9 cellular contexts compared by ENCODE assay signal in genomic region chr10:70479161-70479531, GRCh38. TPM values are rescaled to one million over a fixed set of nuclear protein-coding genes. Genes with fewer than 3 reads are reported as not detected.
DNase-seq lines count a peak whose midpoint lies in the region; ATAC-seq, FAIRE-seq and TF ChIP-seq lines count a peak whose summit lies in the region.
"Had no signal": no experiment of that assay in that cellular context is flagged by ENCODE, and none has a peak within 500 bp of the region (broad histone marks: within the 10 kb centered on the region; RNA-seq: fewer than 3 reads in every experiment).

No MANE protein-coding gene starts in this region.

- H3K36me3 ChIP-seq in iPS-15b (ENCODE audit: control insufficient read depth, insufficient read depth, low read length): peaks cover 3% of the 10 kb centered on the region
- no peaks in the 10 kb centered on the region for H3K36me3 ChIP-seq in small intestine (ENCODE audit: control insufficient read depth in 2 of 2, insufficient read depth in 2 of 2, low read length in 2 of 2)
- H3K36me3 ChIP-seq: SJSA1 had no signal

- H3K4me3 ChIP-seq in iPS-15b (ENCODE audit: low read depth, low read length): peak overlapping the region; percentile 82
- H3K4me3 ChIP-seq in small intestine (ENCODE audit: low read depth in 1 of 2, low read length in 2 of 2): peak overlapping the region; percentile 25 to 46

- no peak overlapping the region for H3K23ac ChIP-seq in H9 (ENCODE audit: insufficient read length, low read depth, low read length)

- peak; percentile 52; the same call in 2 of the 3 replicates for TF ChIP-seq CTCF in H9 (conservative IDR thresholded peaks at IDR 0.05)

- H3K27ac Mint-ChIP-seq in H9 (no peak overlapping the region), T-cell (no peak overlapping the region)

- H3K27me3 ChIP-seq in H9 (ENCODE audit: insufficient read depth, low read length) (no peaks in the 10 kb centered on the region), iPS-15b (ENCODE audit: control insufficient read depth, insufficient read depth, low read length) (no peaks in the 10 kb centered on the region), small intestine (ENCODE audit: control insufficient read depth in 2 of 2, insufficient read depth in 2 of 2, low read length in 2 of 2) (peaks cover 0 to 6% of the 10 kb centered on the region in 2 donors)

- H2BK20ac ChIP-seq in H9 (ENCODE audit: low read depth, low read length, poor library complexity, severe bottlenecking): no peak overlapping the region

- CTCF ChIA-PET in T-cell (lab: Charles Lee): no interaction called here

- H3K4me1 ChIP-seq in H9 (ENCODE audit: insufficient read depth, low read length) (peaks cover 12% of the 10 kb centered on the region), iPS-15b (ENCODE audit: control insufficient read depth, insufficient read depth, low read length) (peaks cover 6% of the 10 kb centered on the region), small intestine (ENCODE audit: control insufficient read depth in 2 of 2, insufficient read depth in 1 of 2, low read depth in 1 of 2, low read length in 1 of 2) (no peaks in the 10 kb centered on the region)

- H4K20me1 ChIP-seq in H9 (ENCODE audit: control insufficient read depth, insufficient read depth, insufficient read length): no peaks in the 10 kb centered on the region

- H3K79me2 ChIP-seq in H9 (ENCODE audit: insufficient read depth, low read length): peaks cover 2% of the 10 kb centered on the region; the same call in 1 of the 2 replicates

- H3K14ac ChIP-seq in H9 (ENCODE audit: insufficient read depth, low read length): no peak overlapping the region

- H2AK5ac ChIP-seq in H9 (ENCODE audit: insufficient read length, low read length): no peak overlapping the region

- H3K9me3 Mint-ChIP-seq in H9: no peaks in the 10 kb centered on the region
- H3K9me3 Mint-ChIP-seq in T-cell: no peaks in the 10 kb centered on the region

- no peak overlapping the region for H4K91ac ChIP-seq in H9 (ENCODE audit: insufficient read length, low read depth, low read length)

- no peak overlapping the region for H3K27ac ChIP-seq in H9 (ENCODE audit: insufficient read length, low read depth, low read length)
- H3K27ac ChIP-seq in small intestine (ENCODE audit: low read depth in 1 of 2, low read length in 1 of 2): peak overlapping the region; percentile 5 to 23
- H3K27ac ChIP-seq: SJSA1 had no signal

- TF ChIP-seq POLR2A in GM12891 (IDR thresholded peaks at IDR 0.05; ENCODE audit: low read depth, low read length): no peak

- H3K27me3 Mint-ChIP-seq in H9 (ENCODE audit: low read depth) (peaks cover 3% of the 10 kb centered on the region), T-cell (peaks cover 0 to 3% of the 10 kb centered on the region in 2 donors)

- H2BK12ac ChIP-seq in H9 (ENCODE audit: insufficient read length, low read depth, low read length): no peak overlapping the region

- no peak overlapping the region for H3T11ph ChIP-seq in H9 (ENCODE audit: low read length)

- H3K9me3 ChIP-seq in H9 (ENCODE audit: control insufficient read depth, low read depth, low read length) (no peaks in the 10 kb centered on the region), iPS-15b (ENCODE audit: control insufficient read depth, insufficient read depth, low read length) (no peaks in the 10 kb centered on the region), small intestine (ENCODE audit: control insufficient read depth, low read depth) (no peaks in the 10 kb centered on the region)
- H3K9me3 ChIP-seq: SJSA1 had no signal

- H3K23me2 ChIP-seq in H9 (ENCODE audit: insufficient read length, low read depth, low read length, poor library complexity, severe bottlenecking): peaks cover 14% of the 10 kb centered on the region

- no peak overlapping the region for H2BK5ac ChIP-seq in H9 (ENCODE audit: insufficient read length, low read length)

- H2BK120ac ChIP-seq in H9 (ENCODE audit: low read depth, low read length, poor library complexity, severe bottlenecking): no peak overlapping the region

- peak overlapping the region; percentile 61 for H3K4me2 ChIP-seq in H9 (ENCODE audit: insufficient read depth, insufficient read length, low read length)

- DNase-seq in H9 (no peak), T-cell (no peak), small intestine (no peak), GM12891 (ENCODE audit: insufficient read length, low spot score) (no peak), GM19239 (ENCODE audit: insufficient read length, low spot score) (no peak)
- no peak for DNase-seq in activated CD8-positive, alpha-beta memory T cell treated with anti-CD3 and anti-CD28 coated beads for 24 hours

- no peak overlapping the region for H4K5ac ChIP-seq in H9 (ENCODE audit: insufficient read length, low read depth, low read length)

- FAIRE-seq in small intestine (lab: Jason Lieb, UNC): no peak
- FAIRE-seq in GM12891 (lab: Jason Lieb, UNC): no peak
- FAIRE-seq in GM19239 (lab: Jason Lieb, UNC): no peak

- H4K8ac ChIP-seq in H9 (replicated peaks; ENCODE audit: insufficient read length, low read depth, low read length): no peak overlapping the region

- no peak overlapping the region for H3K56ac ChIP-seq in H9 (ENCODE audit: insufficient read length, low read depth, low read length)

- no peak overlapping the region for H2AFZ ChIP-seq in H9 (ENCODE audit: low read length)

- WGBS in H9 (ENCODE audit: extremely low coverage, insufficient read length, low lambda C conversion rate): no CpG with 5 or more reads among the region's 9 CpGs
- WGBS in small intestine, 3 donors: 41 to 48% (median 43%) methylated on average over 8 to 9 of the region's 9 CpGs

- H3K4me3 Mint-ChIP-seq in H9: peak overlapping the region; percentile 78 to 87
- H3K4me3 Mint-ChIP-seq in T-cell: peak overlapping the region; percentile 43 to 81 (median 75)

- H3K36me3 Mint-ChIP-seq in H9 (ENCODE audit: insufficient read depth in 1 of 3, low read depth in 3 of 3) (no peaks in the 10 kb centered on the region), T-cell (no peaks in the 10 kb centered on the region)

- no peak overlapping the region for H3K4ac ChIP-seq in H9 (ENCODE audit: low read depth, low read length)

- no peak for ATAC-seq in T-cell (replicated peaks in 1 of 4)
- ATAC-seq in GM18511 (IDR thresholded peaks at IDR 0.05; ENCODE audit: unreplicated experiment): no peak

- H3K9ac ChIP-seq in H9 (ENCODE audit: extremely low read depth, insufficient read length, low read length) (peak overlapping the region; percentile 21), iPS-15b (ENCODE audit: low read depth, low read length) (peak overlapping the region; percentile 56)

- H3K4me1 Mint-ChIP-seq in H9 (peaks cover 37 to 44% of the 10 kb centered on the region in 2 experiments), T-cell (peaks cover 40 to 54% (median 47%) of the 10 kb centered on the region in 3 donors)

- H3K18ac ChIP-seq in H9 (ENCODE audit: insufficient read length, low read depth, low read length): no peak overlapping the region

- H2BK15ac ChIP-seq in H9 (ENCODE audit: low read depth, low read length): no peak overlapping the region

- peaks cover 2% of the 10 kb centered on the region for H3K79me1 ChIP-seq in H9 (ENCODE audit: insufficient read depth, low read depth, low read length, poor library complexity, severe bottlenecking)

- POLR2A ChIA-PET in T-cell (lab: Charles Lee): no interaction called here

TF ChIP-seq in GM12891, 5 proteins besides CTCF, POLR2A, EP300 and RAD21:
- TF ChIP-seq POU2F2 (IDR thresholded peaks at IDR 0.05; ENCODE audit: low read depth, low read length) (no peak), SPI1 (IDR thresholded peaks at IDR 0.05; ENCODE audit: low read depth, low read length) (no peak), TAF1 (IDR thresholded peaks at IDR 0.05; ENCODE audit: low read depth, low read length) (no peak), PAX5 (IDR thresholded peaks at IDR 0.05; ENCODE audit: insufficient read depth, low read length, severe bottlenecking) (no peak), POLR2AphosphoS5 (IDR thresholded peaks at IDR 0.05; ENCODE audit: low read depth, low read length) (no peak)

RNA-seq across cellular contexts. Expression of gene PALD1, which starts 0.6 kb away (rescaled TPM):
- 21.1 and 21.6 TPM in 2 replicates for total RNA-seq in H9 (2021)
- total RNA-seq in T-cell: under 1 TPM; 0.10 to 0.38 (median 0.13) TPM
- polyA plus RNA-seq in small intestine: 1 to 10 TPM in 2 of 3 donors, under 1 TPM in 1; 0.22 to 3.6 (median 2.7) TPM
- polyA plus RNA-seq in GM12891 (2012; ENCODE audit: low read depth, missing spikeins): 4.1 TPM
- total RNA-seq: SJSA1 had no signal

RNA-seq across cellular contexts. Expression of gene NODAL, which starts 37.7 kb away (rescaled TPM):
- 80.7 and 84.7 TPM in 2 replicates for total RNA-seq in H9 (2021)
- not detected for total RNA-seq in T-cell
- under 1 TPM in 1 of 3 donors, not detected in 2; 0.04 TPM for polyA plus RNA-seq in small intestine
- polyA plus RNA-seq in GM12891 (2012; ENCODE audit: low read depth, missing spikeins): 0.05 TPM
- total RNA-seq: SJSA1 had no signal

Comparison
In these comparisons a context has a peak if more than half of its experiments do, and no peak if none do; other contexts are left out.
1. RNA of gene PALD1, which starts 0.6 kb away (total RNA-seq): 21.1 to 21.6 TPM in H9; 0.10 to 0.38 TPM in T-cell; every median in the first group is over 10 times any median in the second.
2. RNA of gene NODAL, which starts 37.7 kb away (total RNA-seq): 80.7 to 84.7 TPM in H9; not detected in T-cell; every median in the first group is over 10 times any median in the second.